In genomic region chr14:73771848-73772705, GRCh38 we compare ENCODE assay signal across 1 cellular context.
A peak's percentile ranks its signal among the peaks of the same experiment; 100 is the strongest.
TF ChIP-seq lines count a peak whose summit lies in the region.

No MANE protein-coding gene starts in this region.

TF ChIP-seq in K562, 482 proteins besides CTCF, POLR2A, EP300 and RAD21 (continued from another document and continues in another):
- TF ChIP-seq TFAP4 (CRISPR knock-in tag; IDR thresholded peaks at IDR 0.05; ENCODE audit: borderline replicate concordance), result peak; percentile 96
- TF ChIP-seq RUNX1 (IDR thresholded peaks at IDR 0.05; ENCODE audit: low read depth), result no peak
- peak; percentile 70 for TF ChIP-seq CREM (IDR thresholded peaks at IDR 0.05; ENCODE audit: low read depth)
- TF ChIP-seq ATF3 (IDR thresholded peaks at IDR 0.05), result peak; percentile 20; the same call in 1 of the 2 replicates
- TF ChIP-seq ATF3 (CRISPR knock-in tag; conservative IDR thresholded peaks at IDR 0.05), result no peak
- peak; percentile 25; the same call in 1 of the 2 replicates for TF ChIP-seq HES1 (IDR thresholded peaks at IDR 0.05; ENCODE audit: low read depth)
- no peak for TF ChIP-seq ZNF655 (CRISPR knock-in tag; IDR thresholded peaks at IDR 0.05)
- TF ChIP-seq NRF1 (conservative IDR thresholded peaks at IDR 0.05 in 1 of 2, IDR thresholded peaks at IDR 0.05 in 1 of 2), result 0 out of 4 replicates have a peak, but pooled peaks have one; percentile 9 to 42
- TF ChIP-seq KAT8 (IDR thresholded peaks at IDR 0.05; ENCODE audit: low read depth), result no peak
- TF ChIP-seq TFE3 (CRISPR knock-in tag; IDR thresholded peaks at IDR 0.05), result no peak
- TF ChIP-seq SIN3B (IDR thresholded peaks at IDR 0.05; ENCODE audit: low read depth), result no peak
- TF ChIP-seq DACH1 (IDR thresholded peaks at IDR 0.05; ENCODE audit: partially characterized antibody), result peak; percentile 63
- TF ChIP-seq TCF3 (CRISPR knock-in tag; IDR thresholded peaks at IDR 0.05), result peak; percentile 86
- peak; percentile 64 to 77; a peak in 3 of 4 replicates for TF ChIP-seq MNT (conservative IDR thresholded peaks at IDR 0.05)
- 0 out of 4 replicates have a peak, but pooled peaks of 1 of the 2 experiments have one; percentile 37 for TF ChIP-seq TBL1XR1 (IDR thresholded peaks at IDR 0.05; ENCODE audit: low read length in 2 of 2)
- peak in 1 of 2 experiments; percentile 57; a peak in 1 of 4 replicates for TF ChIP-seq ARNT (IDR thresholded peaks at IDR 0.05)
- TF ChIP-seq SMARCB1 (IDR thresholded peaks at IDR 0.05; ENCODE audit: insufficient read length, low read depth), result no peak
- TF ChIP-seq EZH2 (IDR thresholded peaks at IDR 0.05; ENCODE audit: borderline replicate concordance, low read depth, low read length), result no peak
- 0 out of 2 replicates have a peak, but pooled peaks have one; percentile 47 for TF ChIP-seq ZKSCAN1 (IDR thresholded peaks at IDR 0.05; ENCODE audit: low read depth, low read length)
- peak; percentile 46; the same call in 1 of the 2 replicates for TF ChIP-seq JUN (IDR thresholded peaks at IDR 0.05; ENCODE audit: borderline replicate concordance, low read depth, low read length)
- TF ChIP-seq JUN (CRISPR knock-in tag; IDR thresholded peaks at IDR 0.05; ENCODE audit: borderline replicate concordance), result no peak
- TF ChIP-seq HDAC1 (IDR thresholded peaks at IDR 0.05), result peak in 1 of 2 experiments; percentile 38; a peak in 1 of 4 replicates
- TF ChIP-seq ELF2 (CRISPR knock-in tag; IDR thresholded peaks at IDR 0.05), result no peak
- no peak for TF ChIP-seq ZNF79 (CRISPR knock-in tag; IDR thresholded peaks at IDR 0.05; ENCODE audit: low read depth)
- TF ChIP-seq ZNF592 (IDR thresholded peaks at IDR 0.05), result peak; percentile 93
- peak; percentile 55 for TF ChIP-seq FOXM1 (IDR thresholded peaks at IDR 0.05; ENCODE audit: low read depth)
- TF ChIP-seq FOXM1 (CRISPR knock-in tag; IDR thresholded peaks at IDR 0.05; ENCODE audit: low read depth), result no peak
- 0 out of 2 replicates have a peak, but pooled peaks have one; percentile 81 for TF ChIP-seq FOXP4 (CRISPR knock-in tag; IDR thresholded peaks at IDR 0.05; ENCODE audit: borderline replicate concordance)
- peak; percentile 83 for TF ChIP-seq STAT5A (IDR thresholded peaks at IDR 0.05; ENCODE audit: borderline replicate concordance, low read length)
- peak; percentile 42; the same call in 1 of the 2 replicates for TF ChIP-seq VEZF1 (CRISPR knock-in tag; IDR thresholded peaks at IDR 0.05)
- no peak for TF ChIP-seq ZZZ3 (IDR thresholded peaks at IDR 0.05)
- peak; percentile 94 for TF ChIP-seq CBFA2T3 (IDR thresholded peaks at IDR 0.05)
- TF ChIP-seq PML (IDR thresholded peaks at IDR 0.05; ENCODE audit: low read length), result peak; percentile 58; the same call in 1 of the 2 replicates
- TF ChIP-seq FOSL1 (tag; conservative IDR thresholded peaks at IDR 0.05), result 0 out of 2 replicates have a peak, but pooled peaks have one; percentile 14
- 0 out of 2 replicates have a peak, but pooled peaks have one; percentile 21 for TF ChIP-seq FOXK1 (CRISPR knock-in tag; IDR thresholded peaks at IDR 0.05; ENCODE audit: borderline replicate concordance)
- peak; percentile 33 to 86; a peak in 2 of 4 replicates for TF ChIP-seq MAZ (CRISPR knock-in tag; conservative IDR thresholded peaks at IDR 0.05 in 1 of 2, IDR thresholded peaks at IDR 0.05 in 1 of 2)
- peak; percentile 100 for TF ChIP-seq NFIC (IDR thresholded peaks at IDR 0.05)
- peak; percentile 86 for TF ChIP-seq ZSCAN29 (IDR thresholded peaks at IDR 0.05)
- peak; percentile 50; the same call in 1 of the 2 replicates for TF ChIP-seq GTF2E2 (tag; IDR thresholded peaks at IDR 0.05)
- TF ChIP-seq RBFOX2 (IDR thresholded peaks at IDR 0.05; ENCODE audit: low read depth, low read length), result peak; percentile 27; the same call in 1 of the 2 replicates
- TF ChIP-seq YY1 (IDR thresholded peaks at IDR 0.05; ENCODE audit: borderline replicate concordance in 1 of 3, control insufficient read depth in 1 of 3, extremely low read depth in 1 of 3, insufficient read depth in 3 of 3, insufficient read length in 1 of 3, insufficient replicate concordance in 2 of 3, low read depth in 1 of 3, low read length in 2 of 3), result peak in 2 of 3 experiments; percentile 30 to 39
- TF ChIP-seq MECOM (CRISPR knock-in tag; IDR thresholded peaks at IDR 0.05), result peak; percentile 29; the same call in 1 of the 2 replicates
- peak; percentile 15 for TF ChIP-seq KDM5B (IDR thresholded peaks at IDR 0.05; ENCODE audit: insufficient replicate concordance, low read depth, low read length)
- TF ChIP-seq ZBTB11 (CRISPR knock-in tag; IDR thresholded peaks at IDR 0.05), result peak in 1 of 3 experiments; percentile 41; a peak in 1 of 6 replicates
- TF ChIP-seq ATF7 (IDR thresholded peaks at IDR 0.05), result peak; percentile 46; the same call in 1 of the 2 replicates
